8 cellular contexts compared by ENCODE assay signal in the genomic region with DNA sequence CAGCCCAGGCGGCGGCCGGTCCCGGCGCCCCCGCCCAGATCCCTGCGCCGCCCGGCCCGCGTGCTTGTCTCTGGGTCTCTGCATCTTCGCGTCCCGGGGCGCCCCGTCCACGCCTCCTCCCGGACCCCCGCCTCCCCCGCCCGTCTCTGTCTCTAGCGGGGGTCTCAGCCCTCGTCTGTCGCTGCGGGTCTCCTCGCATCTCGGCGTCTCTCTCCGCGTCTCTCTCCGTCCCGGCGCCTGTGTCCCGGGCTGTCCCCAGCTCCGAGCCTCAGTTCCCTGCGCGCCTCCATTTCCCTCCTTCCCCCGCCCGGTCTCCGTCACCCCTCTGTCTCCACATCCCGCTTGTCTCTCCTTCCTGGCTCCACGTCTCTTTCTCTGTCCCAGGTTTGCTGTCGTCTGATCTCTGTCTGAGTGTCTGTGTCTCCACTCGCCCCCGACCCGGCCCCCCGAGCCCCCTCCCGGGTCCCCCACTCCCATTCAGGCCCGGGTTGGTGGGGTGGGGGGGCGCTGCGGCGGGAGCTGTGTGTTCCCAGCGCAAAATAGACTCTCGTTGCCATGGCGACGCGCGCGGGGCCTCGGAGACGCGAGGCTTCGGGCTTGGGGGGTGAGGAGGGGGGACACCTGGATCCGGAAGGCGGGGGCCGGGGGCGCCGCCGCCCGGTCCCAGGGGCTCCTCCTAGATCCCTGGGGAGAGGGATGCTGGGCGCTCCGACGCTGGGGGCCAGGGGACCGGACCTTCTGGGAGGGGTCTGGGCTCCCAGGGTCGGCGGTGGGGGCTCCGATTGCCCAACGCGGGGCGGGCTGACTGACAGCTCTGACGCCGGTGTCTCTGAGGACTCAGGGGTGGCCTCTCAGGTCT. TPM values are rescaled to one million over a fixed set of nuclear protein-coding genes. Genes with fewer than 3 reads are reported as not detected.
DNase-seq lines count a peak whose midpoint lies in the region; ATAC-seq and TF ChIP-seq lines count a peak whose summit lies in the region.

No MANE protein-coding gene starts in this region.

- peaks cover 27% of the 10 kb centered on the region for H3K4me1 Mint-ChIP-seq in brain
- H3K4me1 Mint-ChIP-seq in naive thymus-derived CD8-positive, alpha-beta T cell: peaks cover 14 to 25% (median 18%) of the 10 kb centered on the region in 4 donors

- H3K4me2 ChIP-seq in BLaER1 treated with 17β-estradiol and CSF1 and Interleukin-3, amounts not matched to agents 10 nM and 100 nM: peak overlapping the region; percentile 80 to 96 (median 90)

- no peak for TF ChIP-seq CTCF in brain (conservative IDR thresholded peaks at IDR 0.05)

- H3K27ac ChIP-seq in BLaER1 treated with 17β-estradiol and CSF1 and Interleukin-3, amounts not matched to agents 10 nM and 100 nM: no peak overlapping the region

- peaks cover 0 to 63% (median 44%) of the 10 kb centered on the region in 11 experiments; a peak in 21 of 22 replicates for H4K20me1 ChIP-seq in BLaER1 treated with 17β-estradiol and CSF1 and Interleukin-3, amounts not matched to agents 10 nM and 100 nM

- DNase-seq in HuH-7 (ENCODE audit: low spot score) (peak; percentile 45), 8988T (no peak), NCI-H1048 (lab: John Stamatoyannopoulos, UW) (no peak)
- peak in 8 of 10 donors; percentile 34 to 79 (median 48) for DNase-seq in naive thymus-derived CD8-positive, alpha-beta T cell

- H3K27me3 ChIP-seq in BLaER1 treated with 17β-estradiol and CSF1 and Interleukin-3, amounts not matched to agents 10 nM and 100 nM: peaks cover 54 to 76% (median 70%) of the 10 kb centered on the region in 11 experiments

- peak overlapping the region; percentile 89 to 91 (median 90) for H3K4me3 Mint-ChIP-seq in brain
- peak overlapping the region; percentile 44 to 81 (median 73) for H3K4me3 Mint-ChIP-seq in naive thymus-derived CD8-positive, alpha-beta T cell

- H3K9ac ChIP-seq in BLaER1 treated with 17β-estradiol and CSF1 and Interleukin-3, amounts not matched to agents 10 nM and 100 nM: peak overlapping the region in 8 of 11 experiments; percentile 17 to 63 (median 38); a peak in 11 of 22 replicates

- peaks cover 3% of the 10 kb centered on the region for H3K36me3 Mint-ChIP-seq in brain
- H3K36me3 Mint-ChIP-seq in naive thymus-derived CD8-positive, alpha-beta T cell: peaks cover 0 to 17% (median 3%) of the 10 kb centered on the region in 3 donors

- H3K9me3 ChIP-seq in BLaER1 treated with 17β-estradiol and CSF1 and Interleukin-3, amounts not matched to agents 10 nM and 100 nM (replicated peaks in 1 of 11): peaks cover 0 to 9% (median 0%) of the 10 kb centered on the region in 11 experiments; a peak in 6 of 22 replicates

- peaks cover 25% of the 10 kb centered on the region for H3K27me3 Mint-ChIP-seq in brain
- H3K27me3 Mint-ChIP-seq in naive thymus-derived CD8-positive, alpha-beta T cell: peaks cover 5 to 27% (median 21%) of the 10 kb centered on the region in 5 donors

- no peaks in the 10 kb centered on the region for H3K9me3 Mint-ChIP-seq in brain
- H3K9me3 Mint-ChIP-seq in naive thymus-derived CD8-positive, alpha-beta T cell: peaks cover 0 to 2% (median 0%) of the 10 kb centered on the region in 9 donors

- peak overlapping the region; percentile 26 to 63 (median 54); a peak in 19 of 20 replicates for H3K4me3 ChIP-seq in BLaER1 treated with 17β-estradiol and CSF1 and Interleukin-3, amounts not matched to agents 10 nM and 100 nM

- H3K36me3 ChIP-seq in BLaER1 treated with 17β-estradiol and CSF1 and Interleukin-3, amounts not matched to agents 10 nM and 100 nM: peaks cover 10 to 33% (median 24%) of the 10 kb centered on the region in 11 experiments; a peak in 19 of 22 replicates

- H3K4me1 ChIP-seq in BLaER1 treated with 17β-estradiol and CSF1 and Interleukin-3, amounts not matched to agents 10 nM and 100 nM: peaks cover 8 to 16% (median 13%) of the 10 kb centered on the region in 10 experiments; a peak in 19 of 20 replicates

- POLR2A ChIA-PET in naive thymus-derived CD8-positive, alpha-beta T cell (lab: Charles Lee): interaction anchor here (0.7 to 1.3 kb wide), 3 partner anchors 24 to 347 kb away, joined by 4 to 5 read pairs (median 4); partner anchors contain the start of genes TMEM238 and ZNF628

- peak; percentile 40 to 56 for ATAC-seq in naive thymus-derived CD8-positive, alpha-beta T cell
- no peak for ATAC-seq in HG03095 (IDR thresholded peaks at IDR 0.05; ENCODE audit: unreplicated experiment)
- ATAC-seq in GM21367 (IDR thresholded peaks at IDR 0.05; ENCODE audit: unreplicated experiment): no peak

- H3K27ac Mint-ChIP-seq in brain: peak overlapping the region in 4 of 5 experiments; percentile 69 to 91 (median 86)
- peak overlapping the region in 3 of 10 donors; percentile 27 to 50 (median 35) for H3K27ac Mint-ChIP-seq in naive thymus-derived CD8-positive, alpha-beta T cell

RNA-seq across cellular contexts. Expression of gene SHISA7, which starts 8.7 kb away (rescaled TPM):
- polyA plus RNA-seq in brain (ENCODE audit: insufficient read depth, low read depth, low replicate concordance): 6.0 TPM
- not detected for total RNA-seq in naive thymus-derived CD8-positive, alpha-beta T cell
- not detected for polyA plus RNA-seq in naive thymus-derived CD8-positive, alpha-beta T cell

RNA-seq across cellular contexts. Expression of gene ISOC2, which starts 9.7 kb away (rescaled TPM):
- polyA plus RNA-seq in brain (ENCODE audit: insufficient read depth, low read depth, low replicate concordance): 43.8 TPM
- total RNA-seq in naive thymus-derived CD8-positive, alpha-beta T cell: 10 to 100 TPM; 10.5 to 11.0 TPM
- 10 to 100 TPM; 30.5 to 35.6 (median 34.2) TPM for polyA plus RNA-seq in naive thymus-derived CD8-positive, alpha-beta T cell

RNA-seq across cellular contexts. Expression of gene C19orf85, which starts 12.8 kb away (rescaled TPM):
- 3.1 TPM for polyA plus RNA-seq in brain (ENCODE audit: insufficient read depth, low read depth, low replicate concordance)
- not detected for total RNA-seq in naive thymus-derived CD8-positive, alpha-beta T cell
- not detected for polyA plus RNA-seq in naive thymus-derived CD8-positive, alpha-beta T cell

RNA-seq across cellular contexts. Expression of gene ZNF628, which starts 24.7 kb away (rescaled TPM):
- polyA plus RNA-seq in brain (ENCODE audit: insufficient read depth, low read depth, low replicate concordance): 6.5 TPM
- total RNA-seq in naive thymus-derived CD8-positive, alpha-beta T cell: 10 to 100 TPM; 13.2 to 15.6 TPM
- under 1 TPM; 0.26 to 0.42 (median 0.32) TPM for polyA plus RNA-seq in naive thymus-derived CD8-positive, alpha-beta T cell

RNA-seq across cellular contexts. Expression of gene NAT14, which starts 33.2 kb away (rescaled TPM):
- polyA plus RNA-seq in brain (ENCODE audit: insufficient read depth, low read depth, low replicate concordance): 95.6 TPM
- total RNA-seq in naive thymus-derived CD8-positive, alpha-beta T cell: 10 to 100 TPM in 1 of 2 experiments, 1 to 10 TPM in 1; 8.0 to 10.4 TPM
- polyA plus RNA-seq in naive thymus-derived CD8-positive, alpha-beta T cell: 1 to 10 TPM; 4.1 to 8.8 (median 7.7) TPM

Comparison
In these comparisons a context has a peak if more than half of its experiments do, and no peak if none do; other contexts are left out.
1. DNase-seq: peak in HuH-7 (single experiment) and naive thymus-derived CD8-positive, alpha-beta T cell (8 of 10); none in 8988T (single experiment) and NCI-H1048 (single experiment).
2. ATAC-seq: peak in naive thymus-derived CD8-positive, alpha-beta T cell (2 of 2); none in HG03095 (single experiment) and GM21367 (single experiment).